ENCODE assay signal across 1 cellular context in the genomic region with DNA sequence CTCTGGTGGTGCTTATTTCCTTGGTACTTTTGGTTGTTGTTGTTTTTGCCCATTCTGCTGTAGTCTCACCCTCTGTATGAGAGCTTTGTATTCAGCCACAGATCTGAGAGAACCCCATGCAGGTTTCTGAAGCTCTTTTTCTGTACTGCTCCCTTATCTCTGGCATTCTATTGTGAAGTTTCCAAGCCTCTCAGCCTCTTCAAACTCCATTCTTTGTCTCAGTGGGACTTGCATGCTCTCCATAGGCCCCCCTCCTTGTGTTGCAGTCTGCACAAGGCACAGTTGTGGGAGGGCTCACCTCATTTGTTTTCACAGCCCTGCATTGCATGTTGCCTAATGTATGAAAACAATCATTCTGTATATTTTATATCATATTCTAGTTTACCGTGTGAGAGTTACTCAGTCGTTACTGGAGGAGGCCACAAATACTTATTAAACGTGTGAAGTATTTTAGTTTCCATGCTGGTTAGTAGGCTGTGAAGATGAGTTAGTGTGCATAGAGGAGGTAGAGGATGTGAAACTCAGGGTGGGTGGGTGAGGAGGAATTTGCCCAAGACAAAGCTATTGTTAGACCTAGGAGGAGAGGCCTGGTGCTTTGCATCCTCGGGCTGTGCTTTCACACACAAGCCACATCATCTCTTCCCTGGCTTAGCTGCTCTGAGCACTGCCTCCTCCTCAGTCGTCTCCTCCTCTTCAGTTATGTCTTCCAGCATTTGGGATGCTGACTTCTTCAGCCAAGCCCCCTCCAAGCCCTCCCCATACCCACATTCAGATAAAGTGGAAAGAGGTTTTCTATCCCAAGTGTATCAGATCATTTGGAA.
TF ChIP-seq lines count a peak whose summit lies in the region.

No MANE protein-coding gene starts in this region.

TF ChIP-seq in GM12878, 131 proteins besides CTCF, POLR2A, EP300 and RAD21 (continued from another document and continues in another):
- TF ChIP-seq, protein P1, sequence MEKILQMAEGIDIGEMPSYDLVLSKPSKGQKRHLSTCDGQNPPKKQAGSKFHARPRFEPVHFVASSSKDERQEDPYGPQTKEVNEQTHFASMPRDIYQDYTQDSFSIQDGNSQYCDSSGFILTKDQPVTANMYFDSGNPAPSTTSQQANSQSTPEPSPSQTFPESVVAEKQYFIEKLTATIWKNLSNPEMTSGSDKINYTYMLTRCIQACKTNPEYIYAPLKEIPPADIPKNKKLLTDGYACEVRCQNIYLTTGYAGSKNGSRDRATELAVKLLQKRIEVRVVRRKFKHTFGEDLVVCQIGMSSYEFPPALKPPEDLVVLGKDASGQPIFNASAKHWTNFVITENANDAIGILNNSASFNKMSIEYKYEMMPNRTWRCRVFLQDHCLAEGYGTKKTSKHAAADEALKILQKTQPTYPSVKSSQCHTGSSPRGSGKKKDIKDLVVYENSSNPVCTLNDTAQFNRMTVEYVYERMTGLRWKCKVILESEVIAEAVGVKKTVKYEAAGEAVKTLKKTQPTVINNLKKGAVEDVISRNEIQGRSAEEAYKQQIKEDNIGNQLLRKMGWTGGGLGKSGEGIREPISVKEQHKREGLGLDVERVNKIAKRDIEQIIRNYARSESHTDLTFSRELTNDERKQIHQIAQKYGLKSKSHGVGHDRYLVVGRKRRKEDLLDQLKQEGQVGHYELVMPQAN (conservative IDR thresholded peaks at IDR 0.05), result no peak
- TF ChIP-seq, protein P2, sequence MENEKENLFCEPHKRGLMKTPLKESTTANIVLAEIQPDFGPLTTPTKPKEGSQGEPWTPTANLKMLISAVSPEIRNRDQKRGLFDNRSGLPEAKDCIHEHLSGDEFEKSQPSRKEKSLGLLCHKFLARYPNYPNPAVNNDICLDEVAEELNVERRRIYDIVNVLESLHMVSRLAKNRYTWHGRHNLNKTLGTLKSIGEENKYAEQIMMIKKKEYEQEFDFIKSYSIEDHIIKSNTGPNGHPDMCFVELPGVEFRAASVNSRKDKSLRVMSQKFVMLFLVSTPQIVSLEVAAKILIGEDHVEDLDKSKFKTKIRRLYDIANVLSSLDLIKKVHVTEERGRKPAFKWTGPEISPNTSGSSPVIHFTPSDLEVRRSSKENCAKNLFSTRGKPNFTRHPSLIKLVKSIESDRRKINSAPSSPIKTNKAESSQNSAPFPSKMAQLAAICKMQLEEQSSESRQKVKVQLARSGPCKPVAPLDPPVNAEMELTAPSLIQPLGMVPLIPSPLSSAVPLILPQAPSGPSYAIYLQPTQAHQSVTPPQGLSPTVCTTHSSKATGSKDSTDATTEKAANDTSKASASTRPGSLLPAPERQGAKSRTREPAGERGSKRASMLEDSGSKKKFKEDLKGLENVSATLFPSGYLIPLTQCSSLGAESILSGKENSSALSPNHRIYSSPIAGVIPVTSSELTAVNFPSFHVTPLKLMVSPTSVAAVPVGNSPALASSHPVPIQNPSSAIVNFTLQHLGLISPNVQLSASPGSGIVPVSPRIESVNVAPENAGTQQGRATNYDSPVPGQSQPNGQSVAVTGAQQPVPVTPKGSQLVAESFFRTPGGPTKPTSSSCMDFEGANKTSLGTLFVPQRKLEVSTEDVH (IDR thresholded peaks at IDR 0.05; ENCODE audit: low read depth, partially characterized antibody), result no peak
- TF ChIP-seq GATAD2B (conservative IDR thresholded peaks at IDR 0.05; ENCODE audit: low read depth) (no peak), BCL11A (IDR thresholded peaks at IDR 0.05; ENCODE audit: low read depth, low read length) (peak; percentile 91), EED (IDR thresholded peaks at IDR 0.05; ENCODE audit: low read depth) (peak; percentile 98), NFIC (IDR thresholded peaks at IDR 0.05; ENCODE audit: low read depth, low read length) (no peak), ZNF384 (IDR thresholded peaks at IDR 0.05; ENCODE audit: borderline replicate concordance, low read depth, low read length) (no peak), MEF2B (IDR thresholded peaks at IDR 0.05; ENCODE audit: partially characterized antibody, poor library complexity, severe bottlenecking) (no peak), ZNF622 (IDR thresholded peaks at IDR 0.05) (no peak), GABPA (IDR thresholded peaks at IDR 0.05; ENCODE audit: low read depth) (no peak), IKZF2 (IDR thresholded peaks at IDR 0.05) (no peak), CEBPB (IDR thresholded peaks at IDR 0.05; ENCODE audit: borderline replicate concordance in 1 of 2, low read depth in 2 of 2, low read length in 2 of 2) (peak in 1 of 2 experiments; percentile 42; a peak in 1 of 4 replicates), MEF2A (IDR thresholded peaks at IDR 0.05; ENCODE audit: insufficient read depth, low read depth, low read length) (peak; percentile 97), TBL1XR1 (IDR thresholded peaks at IDR 0.05; ENCODE audit: low read depth, low read length) (peak; percentile 89; the same call in 1 of the 2 replicates), FOXK2 (IDR thresholded peaks at IDR 0.05) (no peak), PAX8 (IDR thresholded peaks at IDR 0.05) (no peak), JUNB (IDR thresholded peaks at IDR 0.05) (peak; percentile 44; the same call in 1 of the 2 replicates), YBX1 (IDR thresholded peaks at IDR 0.05) (0 out of 2 replicates have a peak, but pooled peaks have one; percentile 35), IRF4 (IDR thresholded peaks at IDR 0.05; ENCODE audit: low read depth, low read length) (peak; percentile 97), MXI1 (IDR thresholded peaks at IDR 0.05; ENCODE audit: low read depth, low read length) (peak; percentile 19; the same call in 1 of the 2 replicates), KLF5 (IDR thresholded peaks at IDR 0.05; ENCODE audit: partially characterized antibody) (peak; percentile 70), RAD51 (IDR thresholded peaks at IDR 0.05) (no peak), POLR2AphosphoS5 (IDR thresholded peaks at IDR 0.05; ENCODE audit: low read length) (peak; percentile 67), SMAD1 (IDR thresholded peaks at IDR 0.05; ENCODE audit: low read depth, partially characterized antibody) (peak; percentile 97), BRCA1 (IDR thresholded peaks at IDR 0.05; ENCODE audit: low read depth, low read length) (no peak; the same call in 1 of the 2 replicates), SP1 (IDR thresholded peaks at IDR 0.05; ENCODE audit: low read depth, low read length) (peak; percentile 73), HDAC6 (IDR thresholded peaks at IDR 0.05; ENCODE audit: unreplicated experiment) (no peak), CREM (IDR thresholded peaks at IDR 0.05; ENCODE audit: low read depth) (peak; percentile 87), ATF7 (IDR thresholded peaks at IDR 0.05; ENCODE audit: low read depth) (peak; percentile 89), MYC (IDR thresholded peaks at IDR 0.05; ENCODE audit: insufficient read depth, insufficient read length, insufficient replicate concordance, low read length, severe bottlenecking) (no peak), RELA (IDR thresholded peaks at IDR 0.05; ENCODE audit: borderline replicate concordance, partially characterized antibody) (no peak), SPI1 (IDR thresholded peaks at IDR 0.05; ENCODE audit: borderline replicate concordance, insufficient read depth, low read depth, low read length) (peak; percentile 95), SMARCA5 (IDR thresholded peaks at IDR 0.05) (no peak)
- TF ChIP-seq, protein P3, sequence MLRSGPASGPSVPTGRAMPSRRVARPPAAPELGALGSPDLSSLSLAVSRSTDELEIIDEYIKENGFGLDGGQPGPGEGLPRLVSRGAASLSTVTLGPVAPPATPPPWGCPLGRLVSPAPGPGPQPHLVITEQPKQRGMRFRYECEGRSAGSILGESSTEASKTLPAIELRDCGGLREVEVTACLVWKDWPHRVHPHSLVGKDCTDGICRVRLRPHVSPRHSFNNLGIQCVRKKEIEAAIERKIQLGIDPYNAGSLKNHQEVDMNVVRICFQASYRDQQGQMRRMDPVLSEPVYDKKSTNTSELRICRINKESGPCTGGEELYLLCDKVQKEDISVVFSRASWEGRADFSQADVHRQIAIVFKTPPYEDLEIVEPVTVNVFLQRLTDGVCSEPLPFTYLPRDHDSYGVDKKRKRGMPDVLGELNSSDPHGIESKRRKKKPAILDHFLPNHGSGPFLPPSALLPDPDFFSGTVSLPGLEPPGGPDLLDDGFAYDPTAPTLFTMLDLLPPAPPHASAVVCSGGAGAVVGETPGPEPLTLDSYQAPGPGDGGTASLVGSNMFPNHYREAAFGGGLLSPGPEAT (IDR thresholded peaks at IDR 0.05; ENCODE audit: low read depth), result peak; percentile 95
- TF ChIP-seq, protein P4, sequence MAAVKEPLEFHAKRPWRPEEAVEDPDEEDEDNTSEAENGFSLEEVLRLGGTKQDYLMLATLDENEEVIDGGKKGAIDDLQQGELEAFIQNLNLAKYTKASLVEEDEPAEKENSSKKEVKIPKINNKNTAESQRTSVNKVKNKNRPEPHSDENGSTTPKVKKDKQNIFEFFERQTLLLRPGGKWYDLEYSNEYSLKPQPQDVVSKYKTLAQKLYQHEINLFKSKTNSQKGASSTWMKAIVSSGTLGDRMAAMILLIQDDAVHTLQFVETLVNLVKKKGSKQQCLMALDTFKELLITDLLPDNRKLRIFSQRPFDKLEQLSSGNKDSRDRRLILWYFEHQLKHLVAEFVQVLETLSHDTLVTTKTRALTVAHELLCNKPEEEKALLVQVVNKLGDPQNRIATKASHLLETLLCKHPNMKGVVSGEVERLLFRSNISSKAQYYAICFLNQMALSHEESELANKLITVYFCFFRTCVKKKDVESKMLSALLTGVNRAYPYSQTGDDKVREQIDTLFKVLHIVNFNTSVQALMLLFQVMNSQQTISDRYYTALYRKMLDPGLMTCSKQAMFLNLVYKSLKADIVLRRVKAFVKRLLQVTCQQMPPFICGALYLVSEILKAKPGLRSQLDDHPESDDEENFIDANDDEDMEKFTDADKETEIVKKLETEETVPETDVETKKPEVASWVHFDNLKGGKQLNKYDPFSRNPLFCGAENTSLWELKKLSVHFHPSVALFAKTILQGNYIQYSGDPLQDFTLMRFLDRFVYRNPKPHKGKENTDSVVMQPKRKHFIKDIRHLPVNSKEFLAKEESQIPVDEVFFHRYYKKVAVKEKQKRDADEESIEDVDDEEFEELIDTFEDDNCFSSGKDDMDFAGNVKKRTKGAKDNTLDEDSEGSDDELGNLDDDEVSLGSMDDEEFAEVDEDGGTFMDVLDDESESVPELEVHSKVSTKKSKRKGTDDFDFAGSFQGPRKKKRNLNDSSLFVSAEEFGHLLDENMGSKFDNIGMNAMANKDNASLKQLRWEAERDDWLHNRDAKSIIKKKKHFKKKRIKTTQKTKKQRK (IDR thresholded peaks at IDR 0.05; ENCODE audit: low read depth, low read length), result no peak
- TF ChIP-seq, protein P5, sequence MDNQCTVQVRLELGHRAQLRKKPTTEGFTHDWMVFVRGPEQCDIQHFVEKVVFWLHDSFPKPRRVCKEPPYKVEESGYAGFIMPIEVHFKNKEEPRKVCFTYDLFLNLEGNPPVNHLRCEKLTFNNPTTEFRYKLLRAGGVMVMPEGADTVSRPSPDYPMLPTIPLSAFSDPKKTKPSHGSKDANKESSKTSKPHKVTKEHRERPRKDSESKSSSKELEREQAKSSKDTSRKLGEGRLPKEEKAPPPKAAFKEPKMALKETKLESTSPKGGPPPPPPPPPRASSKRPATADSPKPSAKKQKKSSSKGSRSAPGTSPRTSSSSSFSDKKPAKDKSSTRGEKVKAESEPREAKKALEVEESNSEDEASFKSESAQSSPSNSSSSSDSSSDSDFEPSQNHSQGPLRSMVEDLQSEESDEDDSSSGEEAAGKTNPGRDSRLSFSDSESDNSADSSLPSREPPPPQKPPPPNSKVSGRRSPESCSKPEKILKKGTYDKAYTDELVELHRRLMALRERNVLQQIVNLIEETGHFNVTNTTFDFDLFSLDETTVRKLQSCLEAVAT (IDR thresholded peaks at IDR 0.05), result peak; percentile 77
- TF ChIP-seq, protein P6, sequence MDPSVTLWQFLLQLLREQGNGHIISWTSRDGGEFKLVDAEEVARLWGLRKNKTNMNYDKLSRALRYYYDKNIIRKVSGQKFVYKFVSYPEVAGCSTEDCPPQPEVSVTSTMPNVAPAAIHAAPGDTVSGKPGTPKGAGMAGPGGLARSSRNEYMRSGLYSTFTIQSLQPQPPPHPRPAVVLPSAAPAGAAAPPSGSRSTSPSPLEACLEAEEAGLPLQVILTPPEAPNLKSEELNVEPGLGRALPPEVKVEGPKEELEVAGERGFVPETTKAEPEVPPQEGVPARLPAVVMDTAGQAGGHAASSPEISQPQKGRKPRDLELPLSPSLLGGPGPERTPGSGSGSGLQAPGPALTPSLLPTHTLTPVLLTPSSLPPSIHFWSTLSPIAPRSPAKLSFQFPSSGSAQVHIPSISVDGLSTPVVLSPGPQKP (IDR thresholded peaks at IDR 0.05; ENCODE audit: low read depth, low read length), result no peak
- TF ChIP-seq, protein P7, sequence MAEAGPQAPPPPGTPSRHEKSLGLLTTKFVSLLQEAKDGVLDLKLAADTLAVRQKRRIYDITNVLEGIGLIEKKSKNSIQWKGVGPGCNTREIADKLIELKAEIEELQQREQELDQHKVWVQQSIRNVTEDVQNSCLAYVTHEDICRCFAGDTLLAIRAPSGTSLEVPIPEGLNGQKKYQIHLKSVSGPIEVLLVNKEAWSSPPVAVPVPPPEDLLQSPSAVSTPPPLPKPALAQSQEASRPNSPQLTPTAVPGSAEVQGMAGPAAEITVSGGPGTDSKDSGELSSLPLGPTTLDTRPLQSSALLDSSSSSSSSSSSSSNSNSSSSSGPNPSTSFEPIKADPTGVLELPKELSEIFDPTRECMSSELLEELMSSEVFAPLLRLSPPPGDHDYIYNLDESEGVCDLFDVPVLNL (IDR thresholded peaks at IDR 0.05; ENCODE audit: low read depth, low read length), result no peak
- TF ChIP-seq, protein P8, sequence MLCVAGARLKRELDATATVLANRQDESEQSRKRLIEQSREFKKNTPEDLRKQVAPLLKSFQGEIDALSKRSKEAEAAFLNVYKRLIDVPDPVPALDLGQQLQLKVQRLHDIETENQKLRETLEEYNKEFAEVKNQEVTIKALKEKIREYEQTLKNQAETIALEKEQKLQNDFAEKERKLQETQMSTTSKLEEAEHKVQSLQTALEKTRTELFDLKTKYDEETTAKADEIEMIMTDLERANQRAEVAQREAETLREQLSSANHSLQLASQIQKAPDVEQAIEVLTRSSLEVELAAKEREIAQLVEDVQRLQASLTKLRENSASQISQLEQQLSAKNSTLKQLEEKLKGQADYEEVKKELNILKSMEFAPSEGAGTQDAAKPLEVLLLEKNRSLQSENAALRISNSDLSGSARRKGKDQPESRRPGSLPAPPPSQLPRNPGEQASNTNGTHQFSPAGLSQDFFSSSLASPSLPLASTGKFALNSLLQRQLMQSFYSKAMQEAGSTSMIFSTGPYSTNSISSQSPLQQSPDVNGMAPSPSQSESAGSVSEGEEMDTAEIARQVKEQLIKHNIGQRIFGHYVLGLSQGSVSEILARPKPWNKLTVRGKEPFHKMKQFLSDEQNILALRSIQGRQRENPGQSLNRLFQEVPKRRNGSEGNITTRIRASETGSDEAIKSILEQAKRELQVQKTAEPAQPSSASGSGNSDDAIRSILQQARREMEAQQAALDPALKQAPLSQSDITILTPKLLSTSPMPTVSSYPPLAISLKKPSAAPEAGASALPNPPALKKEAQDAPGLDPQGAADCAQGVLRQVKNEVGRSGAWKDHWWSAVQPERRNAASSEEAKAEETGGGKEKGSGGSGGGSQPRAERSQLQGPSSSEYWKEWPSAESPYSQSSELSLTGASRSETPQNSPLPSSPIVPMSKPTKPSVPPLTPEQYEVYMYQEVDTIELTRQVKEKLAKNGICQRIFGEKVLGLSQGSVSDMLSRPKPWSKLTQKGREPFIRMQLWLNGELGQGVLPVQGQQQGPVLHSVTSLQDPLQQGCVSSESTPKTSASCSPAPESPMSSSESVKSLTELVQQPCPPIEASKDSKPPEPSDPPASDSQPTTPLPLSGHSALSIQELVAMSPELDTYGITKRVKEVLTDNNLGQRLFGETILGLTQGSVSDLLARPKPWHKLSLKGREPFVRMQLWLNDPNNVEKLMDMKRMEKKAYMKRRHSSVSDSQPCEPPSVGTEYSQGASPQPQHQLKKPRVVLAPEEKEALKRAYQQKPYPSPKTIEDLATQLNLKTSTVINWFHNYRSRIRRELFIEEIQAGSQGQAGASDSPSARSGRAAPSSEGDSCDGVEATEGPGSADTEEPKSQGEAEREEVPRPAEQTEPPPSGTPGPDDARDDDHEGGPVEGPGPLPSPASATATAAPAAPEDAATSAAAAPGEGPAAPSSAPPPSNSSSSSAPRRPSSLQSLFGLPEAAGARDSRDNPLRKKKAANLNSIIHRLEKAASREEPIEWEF (IDR thresholded peaks at IDR 0.05; ENCODE audit: insufficient replicate concordance, low read depth, low read length), result peak; percentile 98
